In genomic region chr7:154856737-154857136, GRCh38 we compare ENCODE assay signal across 23 cellular contexts.
"Had no signal": no experiment of that assay in that cellular context is flagged by ENCODE, and none has a peak within 500 bp of the region (broad histone marks: within the 10 kb centered on the region; RNA-seq: fewer than 3 reads in every experiment).

No MANE protein-coding gene starts in this region.

- H3K36me3 ChIP-seq: gastrocnemius medialis, neural progenitor cell, stomach, thyroid gland, vagina had no signal

- H3K4me3 ChIP-seq: gastrocnemius medialis, neural progenitor cell, stomach, thyroid gland, vagina had no signal

- H3K27ac ChIP-seq: epithelial cell of prostate, gastrocnemius medialis, neural progenitor cell, parathyroid adenoma, stomach, thyroid gland, vagina had no signal

- ATAC-seq: esophagus mucosa; gastrocnemius medialis; left lobe of liver; naive thymus-derived CD4-positive, alpha-beta T cell; sciatic nerve; stimulated activated effector memory CD8-positive, alpha-beta T cell treated with anti-CD3 and anti-CD28 coated beads, Interleukin-12 subunit alpha, Interleukin-12 subunit beta, amount 100 ng/mL, for 72 hours had no signal

- H3K27me3 ChIP-seq: gastrocnemius medialis, neural progenitor cell, stomach, thyroid gland, vagina had no signal

- DNase-seq: effector CD8-positive, alpha-beta T cell; endodermal cell; foreskin fibroblast; gastrocnemius medialis; mammary epithelial cell; mesendoderm; midbrain; naive thymus-derived CD4-positive, alpha-beta T cell; stimulated activated CD4-positive, alpha-beta T cell treated with anti-CD3 and anti-CD28 coated beads, Interleukin-2, amount 100 ng/mL, for 24 hours; stimulated activated CD4-positive, alpha-beta T cell treated with anti-CD3 and anti-CD28 coated beads, Interleukin-4, amount 100 ng/mL, for 24 hours; stimulated activated naive CD4-positive, alpha-beta T cell treated with Interleukin-2 at 50 U/mL for 16 hours; thyroid gland; trophoblast cell had no signal

- H3K4me2 ChIP-seq: neural progenitor cell had no signal

- FAIRE-seq: keratinocyte had no signal

- H3K79me2 ChIP-seq: parathyroid adenoma had no signal

- H2AFZ ChIP-seq: neural progenitor cell, parathyroid adenoma had no signal

- H3K4me1 ChIP-seq: gastrocnemius medialis, neural progenitor cell, parathyroid adenoma, thyroid gland, vagina had no signal

- H3K9ac ChIP-seq: neural progenitor cell, parathyroid adenoma had no signal

- H3K9me3 ChIP-seq: gastrocnemius medialis, thyroid gland, vagina had no signal
